ENCODE assay signal across 20 cellular contexts in genomic region chr9:33255006-33255405, GRCh38. TPM values are rescaled to one million over a fixed set of nuclear protein-coding genes. Genes with fewer than 3 reads are reported as not detected.
DNase-seq lines count a peak whose midpoint lies in the region; ATAC-seq, FAIRE-seq and TF ChIP-seq lines count a peak whose summit lies in the region.
"Had no signal": no experiment of that assay in that cellular context is flagged by ENCODE, and none has a peak within 500 bp of the region (broad histone marks: within the 10 kb centered on the region; RNA-seq: fewer than 3 reads in every experiment).

No MANE protein-coding gene starts in this region.

- no peaks in the 10 kb centered on the region for H3K4me1 ChIP-seq in HepG2 (ENCODE audit: insufficient read depth, low read length)
- no peaks in the 10 kb centered on the region for H3K4me1 ChIP-seq in trophoblast cell (ENCODE audit: control insufficient read depth in 1 of 2, insufficient read depth in 2 of 2, low read length in 2 of 2)
- H3K4me1 ChIP-seq: BE2C had no signal

- peak overlapping the region; percentile 1 for H4K91ac ChIP-seq in trophoblast cell (ENCODE audit: low read depth, low read length)

- H3K36me3 ChIP-seq in HepG2 (replicated peaks in 1 of 2; ENCODE audit: control insufficient read depth in 1 of 2, insufficient read depth in 2 of 2, low read length in 2 of 2): peaks cover 35 to 71% of the 10 kb centered on the region in 2 experiments
- peaks cover 16 to 46% of the 10 kb centered on the region in 2 experiments for H3K36me3 ChIP-seq in trophoblast cell (ENCODE audit: control insufficient read depth in 1 of 2, insufficient read depth in 2 of 2, low read length in 2 of 2)
- H3K36me3 ChIP-seq in brain microvascular endothelial cell (replicated peaks): peaks cover 52% of the 10 kb centered on the region

- H3K4me3 ChIP-seq in HepG2 (replicated peaks in 1 of 3; ENCODE audit: insufficient read depth in 1 of 3, low read depth in 2 of 3, low read length in 3 of 3) (no peak overlapping the region), trophoblast cell (ENCODE audit: low read depth, low read length) (no peak overlapping the region), brain microvascular endothelial cell (ENCODE audit: low read depth, low read length) (no peak overlapping the region)
- H3K4me3 ChIP-seq: GM23338 had no signal

- H3K18ac ChIP-seq in trophoblast cell (ENCODE audit: low read length): no peak overlapping the region

- no peak for TF ChIP-seq RAD21 in HepG2 (CRISPR knock-in tag; IDR thresholded peaks at IDR 0.05)

- in situ Hi-C loops in HepG2 (cut with HindIII; ENCODE audit: extremely low pct_ligation_motif_present, low pct_unique_long_range_greater_than_20kb): no loop called here
- in situ Hi-C loops in brain microvascular endothelial cell (cut with HindIII; ENCODE audit: low pct_ligation_motif_present, low sequenced_read_pairs): no loop called here

- H3K27ac ChIP-seq in HepG2 (ENCODE audit: extremely low read length, insufficient read depth, low read length) (no peak overlapping the region), trophoblast cell (ENCODE audit: low read depth, low read length) (no peak overlapping the region), brain microvascular endothelial cell (no peak overlapping the region)

- no peak for DNase-seq in activated naive CD8-positive, alpha-beta T cell treated with anti-CD3 and anti-CD28 coated beads, Interleukin-2, amount 10 ng/mL, durations not matched to agents 7 days and 5 days
- no peak for DNase-seq in activated naive CD8-positive, alpha-beta T cell treated with anti-CD3 and anti-CD28 coated beads for 36 hours
- no peak for DNase-seq in HepG2 (ENCODE audit: low spot score)
- DNase-seq in trophoblast cell: peak; percentile 61 to 75
- no peak for DNase-seq in brain microvascular endothelial cell
- DNase-seq: BE2C; C1 segment of cervical spinal cord; CD4-positive, alpha-beta T cell; DMS153; DMS79; GF-D8; HCEC 1CT; HFFc6 had no signal

- no peaks in the 10 kb centered on the region; the same call in 1 of the 2 replicates for H4K20me1 ChIP-seq in HepG2 (ENCODE audit: insufficient read depth, low read length)

- H2AFZ ChIP-seq in HepG2 (ENCODE audit: low read length) (no peak overlapping the region), trophoblast cell (ENCODE audit: insufficient read depth, low read length, poor library complexity) (no peak overlapping the region)
- H2AFZ ChIP-seq: GM23338 had no signal

- H3K79me2 ChIP-seq in HepG2 (ENCODE audit: insufficient read depth, low read length): no peaks in the 10 kb centered on the region
- H3K79me2 ChIP-seq in trophoblast cell (ENCODE audit: control insufficient read depth, insufficient read depth, low read length, poor library complexity): peaks cover 2% of the 10 kb centered on the region

- H4K12ac ChIP-seq in trophoblast cell (ENCODE audit: low read depth, low read length): no peak overlapping the region

- WGBS in HepG2 (ENCODE audit: low lambda C conversion rate): 93% methylated on average over 7 of the region's 8 CpGs
- WGBS in trophoblast cell (ENCODE audit: extremely low coverage, insufficient coverage, insufficient read length): no CpG with 5 or more reads among the region's 8 CpGs

- H3K4me2 ChIP-seq in HepG2 (ENCODE audit: low read depth, low read length) (no peak overlapping the region), trophoblast cell (ENCODE audit: low read length) (no peak overlapping the region)
- H3K4me2 ChIP-seq: GM23338 had no signal

- H3K9me3 Mint-ChIP-seq in activated naive CD8-positive, alpha-beta T cell treated with anti-CD3 and anti-CD28 coated beads, Interleukin-2, amount 10 ng/mL, durations not matched to agents 7 days and 5 days: no peaks in the 10 kb centered on the region
- no peaks in the 10 kb centered on the region for H3K9me3 Mint-ChIP-seq in activated naive CD8-positive, alpha-beta T cell treated with anti-CD3 and anti-CD28 coated beads for 36 hours
- H3K9me3 Mint-ChIP-seq: CD4-positive, alpha-beta T cell; GM23338; HFFc6; IgD-negative memory B cell had no signal

- no peak overlapping the region for H3K9ac ChIP-seq in HepG2 (ENCODE audit: insufficient read depth, low read depth, low read length)
- H3K9ac ChIP-seq in trophoblast cell (ENCODE audit: low read length): no peak overlapping the region

- H3K4me1 Mint-ChIP-seq in activated naive CD8-positive, alpha-beta T cell treated with anti-CD3 and anti-CD28 coated beads, Interleukin-2, amount 10 ng/mL, durations not matched to agents 7 days and 5 days: peaks cover 8% of the 10 kb centered on the region
- peaks cover 6% of the 10 kb centered on the region for H3K4me1 Mint-ChIP-seq in activated naive CD8-positive, alpha-beta T cell treated with anti-CD3 and anti-CD28 coated beads for 36 hours
- H3K4me1 Mint-ChIP-seq: GM23338 had no signal

- H2AK5ac ChIP-seq in trophoblast cell (ENCODE audit: low read length): no peak overlapping the region

- TF ChIP-seq CTCF in HepG2 (CRISPR knock-in tag; IDR thresholded peaks at IDR 0.05): no peak
- TF ChIP-seq CTCF in brain microvascular endothelial cell (IDR thresholded peaks at IDR 0.05; ENCODE audit: low read depth, low read length, missing control alignments): no peak

- H3K27ac Mint-ChIP-seq in activated naive CD8-positive, alpha-beta T cell treated with anti-CD3 and anti-CD28 coated beads, Interleukin-2, amount 10 ng/mL, durations not matched to agents 7 days and 5 days: peak overlapping the region; percentile 41
- no peak overlapping the region for H3K27ac Mint-ChIP-seq in activated naive CD8-positive, alpha-beta T cell treated with anti-CD3 and anti-CD28 coated beads for 36 hours
- H3K27ac Mint-ChIP-seq: CD4-positive, alpha-beta T cell; GM23338; HFFc6 had no signal

- POLR2A ChIA-PET in activated naive CD8-positive, alpha-beta T cell treated with anti-CD3 and anti-CD28 coated beads, Interleukin-2, amount 10 ng/mL, durations not matched to agents 7 days and 5 days (lab: Charles Lee): interaction anchor here (0.7 kb wide), 1 partner anchor 31 kb away, joined by 3 read pairs; no protein-coding TSS in a partner anchor
- POLR2A ChIA-PET in HepG2 (lab: Yijun Ruan, JAX): no interaction called here

- no peak overlapping the region for H3K4ac ChIP-seq in trophoblast cell (ENCODE audit: low read depth, low read length)

- no peak overlapping the region for H2BK120ac ChIP-seq in trophoblast cell (ENCODE audit: insufficient read depth, low read length, poor library complexity)

- H3K4me3 Mint-ChIP-seq in activated naive CD8-positive, alpha-beta T cell treated with anti-CD3 and anti-CD28 coated beads, Interleukin-2, amount 10 ng/mL, durations not matched to agents 7 days and 5 days: no peak overlapping the region
- no peak overlapping the region for H3K4me3 Mint-ChIP-seq in activated naive CD8-positive, alpha-beta T cell treated with anti-CD3 and anti-CD28 coated beads for 36 hours
- H3K4me3 Mint-ChIP-seq: CD4-positive, alpha-beta T cell; GM23338; HFFc6 had no signal

- H3K27me3 ChIP-seq in HepG2 (ENCODE audit: control insufficient read depth in 1 of 2, insufficient read depth in 2 of 2, low read length in 2 of 2): no peaks in the 10 kb centered on the region
- H3K27me3 ChIP-seq in trophoblast cell (ENCODE audit: insufficient read depth, low read length): no peaks in the 10 kb centered on the region
- H3K27me3 ChIP-seq in brain microvascular endothelial cell (replicated peaks): no peaks in the 10 kb centered on the region
- H3K27me3 ChIP-seq: BE2C had no signal

- no TSS peak for BruUV-seq in HepG2 (replicated peaks; lab: Mats Ljungman, UMichigan)

- H2BK12ac ChIP-seq in trophoblast cell (ENCODE audit: low read length): no peak overlapping the region

- ATAC-seq in activated naive CD8-positive, alpha-beta T cell treated with anti-CD3 and anti-CD28 coated beads, Interleukin-2, amount 10 ng/mL, durations not matched to agents 7 days and 5 days (ENCODE audit: low read depth): no peak
- no peak for ATAC-seq in HepG2
- ATAC-seq in HG03521 (IDR thresholded peaks at IDR 0.05; ENCODE audit: unreplicated experiment): no peak
- ATAC-seq: GM23338 had no signal

- no peak for TF ChIP-seq EP300 in HepG2 (IDR thresholded peaks at IDR 0.05; ENCODE audit: low read depth in 2 of 2, low read length in 2 of 2)
- no peak for TF ChIP-seq EP300 in HepG2 (CRISPR knock-in tag; IDR thresholded peaks at IDR 0.05; ENCODE audit: borderline replicate concordance)

- no peak overlapping the region for H3K23ac ChIP-seq in trophoblast cell (ENCODE audit: low read length)

- no peaks in the 10 kb centered on the region for H3K9me3 ChIP-seq in HepG2 (ENCODE audit: low read length)
- peaks cover 3% of the 10 kb centered on the region for H3K9me3 ChIP-seq in trophoblast cell (ENCODE audit: insufficient read depth, low read depth, low read length)
- H3K9me3 ChIP-seq: BE2C had no signal

- H3K79me1 ChIP-seq in trophoblast cell (ENCODE audit: low read length): no peaks in the 10 kb centered on the region

- H3K36me3 Mint-ChIP-seq in activated naive CD8-positive, alpha-beta T cell treated with anti-CD3 and anti-CD28 coated beads, Interleukin-2, amount 10 ng/mL, durations not matched to agents 7 days and 5 days: peaks cover 36% of the 10 kb centered on the region
- peaks cover 44% of the 10 kb centered on the region for H3K36me3 Mint-ChIP-seq in activated naive CD8-positive, alpha-beta T cell treated with anti-CD3 and anti-CD28 coated beads for 36 hours

- no peaks in the 10 kb centered on the region for H3K27me3 Mint-ChIP-seq in activated naive CD8-positive, alpha-beta T cell treated with anti-CD3 and anti-CD28 coated beads, Interleukin-2, amount 10 ng/mL, durations not matched to agents 7 days and 5 days
- no peaks in the 10 kb centered on the region for H3K27me3 Mint-ChIP-seq in activated naive CD8-positive, alpha-beta T cell treated with anti-CD3 and anti-CD28 coated beads for 36 hours
- H3K27me3 Mint-ChIP-seq: CD4-positive, alpha-beta T cell; IgD-negative memory B cell had no signal

- H2BK5ac ChIP-seq in trophoblast cell (ENCODE audit: low read depth, low read length, poor library complexity): no peak overlapping the region

- CTCF ChIA-PET in HepG2 (lab: Yijun Ruan, JAX; ENCODE audit: low intra/inter-chr PET ratio, low total read pairs): no interaction called here

- no peak for FAIRE-seq in HepG2 (lab: Jason Lieb, UNC)
- FAIRE-seq: H54, HTR-8/SVneo had no signal

- H3K14ac ChIP-seq in trophoblast cell (ENCODE audit: low read length): no peak overlapping the region

- intact Hi-C loops in HepG2 (cut with micrococcal nuclease; ENCODE audit: unreplicated experiment): no loop called here

- TF ChIP-seq POLR2A in HepG2 (IDR thresholded peaks at IDR 0.05; ENCODE audit: insufficient read depth in 1 of 2, low read depth in 2 of 2, low read length in 2 of 2): no peak

- H4K8ac ChIP-seq in trophoblast cell (ENCODE audit: low read depth, low read length): no peak overlapping the region

RNA-seq across cellular contexts. Expression of gene BAG1, which starts 9.5 kb away (rescaled TPM):
- 10 to 100 TPM; 63.8 to 73.2 TPM for total RNA-seq in activated naive CD8-positive, alpha-beta T cell treated with anti-CD3 and anti-CD28 coated beads, Interleukin-2, amount 10 ng/mL, durations not matched to agents 7 days and 5 days
- total RNA-seq in activated naive CD8-positive, alpha-beta T cell treated with anti-CD3 and anti-CD28 coated beads for 36 hours: 10 to 100 TPM; 87.2 to 90.9 TPM
- total RNA-seq in HepG2 (2016; rRNA removed; fragmentation: Illumina TruSeq; extraction: Trizol): 52.8 and 59.5 TPM in 2 replicates
- 111 and 114 TPM in 2 replicates for total RNA-seq in HepG2 (2016; cell fraction: cytosol; rRNA removed; fragmentation: Illumina TruSeq; extraction: Trizol; ENCODE audit: low read depth)
- 50.3 and 56.5 TPM in 2 replicates for total RNA-seq in HepG2 (2016; cell fraction: insoluble cytoplasmic fraction; rRNA removed; fragmentation: Illumina TruSeq; extraction: Trizol)
- 127 and 134 TPM in 2 replicates for total RNA-seq in HepG2 (2016; cell fraction: membrane; rRNA removed; fragmentation: Illumina TruSeq; extraction: Trizol)
- 33.0 and 33.1 TPM in 2 replicates for total RNA-seq in HepG2 (2016; cell fraction: nucleus; rRNA removed; fragmentation: Illumina TruSeq; extraction: Trizol)
- 18.7 and 23.1 TPM in 2 replicates for polyA plus RNA-seq in HepG2 (2011; rRNA removed)
- polyA plus RNA-seq in HepG2 (2011; cell fraction: cytosol; rRNA removed): 23.7 and 26.0 TPM in 2 replicates
- 13.1 and 14.7 TPM in 2 replicates for polyA plus RNA-seq in HepG2 (2011; cell fraction: nucleus; rRNA removed)
- polyA plus RNA-seq in HepG2 (2012): 30.4 and 36.9 TPM in 2 replicates
- polyA plus RNA-seq in HepG2 (2016; cell fraction: cytosol; fragmentation: Illumina TruSeq; extraction: Trizol; ENCODE audit: low read depth): 196 and 200 TPM in 2 replicates
- 70.3 and 80.5 TPM in 2 replicates for polyA plus RNA-seq in HepG2 (2016; cell fraction: insoluble cytoplasmic fraction; fragmentation: Illumina TruSeq; extraction: Trizol; ENCODE audit: low read depth)
- 164 and 169 TPM in 2 replicates for polyA plus RNA-seq in HepG2 (2016; cell fraction: membrane; fragmentation: Illumina TruSeq; extraction: Trizol; ENCODE audit: low read depth)
- 55.3 and 55.6 TPM in 2 replicates for polyA plus RNA-seq in HepG2 (2016; cell fraction: nucleus; fragmentation: Illumina TruSeq; extraction: Trizol; ENCODE audit: insufficient read depth, low read depth)
- 10.8 and 102 TPM in 2 replicates for polyA minus RNA-seq in HepG2 (2011; rRNA and poly(A)+ RNA removed; ENCODE audit: low replicate concordance)
- 7.8 and 10.2 TPM in 2 replicates for polyA minus RNA-seq in HepG2 (2011; cell fraction: cytosol; rRNA and poly(A)+ RNA removed)
- 36.7 and 43.0 TPM in 2 replicates for polyA minus RNA-seq in HepG2 (2011; cell fraction: nucleus; rRNA and poly(A)+ RNA removed)
- 35.5 and 36.7 TPM in 2 replicates for polyA plus RNA-seq in trophoblast cell (2013)

RNA-seq across cellular contexts. Expression of gene CHMP5, which starts 9.8 kb away (rescaled TPM):
- total RNA-seq in activated naive CD8-positive, alpha-beta T cell treated with anti-CD3 and anti-CD28 coated beads, Interleukin-2, amount 10 ng/mL, durations not matched to agents 7 days and 5 days: 10 to 100 TPM; 96.1 to 97.1 TPM
- 10 to 100 TPM; 73.9 to 75.4 TPM for total RNA-seq in activated naive CD8-positive, alpha-beta T cell treated with anti-CD3 and anti-CD28 coated beads for 36 hours
- 57.3 and 91.4 TPM in 2 replicates for total RNA-seq in HepG2 (2016; rRNA removed; fragmentation: Illumina TruSeq; extraction: Trizol)
- 15.4 and 16.1 TPM in 2 replicates for total RNA-seq in HepG2 (2016; cell fraction: cytosol; rRNA removed; fragmentation: Illumina TruSeq; extraction: Trizol; ENCODE audit: low read depth)
- total RNA-seq in HepG2 (2016; cell fraction: insoluble cytoplasmic fraction; rRNA removed; fragmentation: Illumina TruSeq; extraction: Trizol): 59.1 and 93.1 TPM in 2 replicates
- 15.5 and 22.5 TPM in 2 replicates for total RNA-seq in HepG2 (2016; cell fraction: membrane; rRNA removed; fragmentation: Illumina TruSeq; extraction: Trizol)
- total RNA-seq in HepG2 (2016; cell fraction: nucleus; rRNA removed; fragmentation: Illumina TruSeq; extraction: Trizol): 19.9 and 22.9 TPM in 2 replicates
- polyA plus RNA-seq in HepG2 (2011; rRNA removed): 36.1 and 46.0 TPM in 2 replicates
- 25.0 and 39.0 TPM in 2 replicates for polyA plus RNA-seq in HepG2 (2011; cell fraction: cytosol; rRNA removed)
- polyA plus RNA-seq in HepG2 (2011; cell fraction: nucleus; rRNA removed): 9.7 and 13.5 TPM in 2 replicates
- polyA plus RNA-seq in HepG2 (2012): 60.6 and 62.8 TPM in 2 replicates
- polyA plus RNA-seq in HepG2 (2016; cell fraction: cytosol; fragmentation: Illumina TruSeq; extraction: Trizol; ENCODE audit: low read depth): 9.9 and 11.6 TPM in 2 replicates
- 88.3 and 97.0 TPM in 2 replicates for polyA plus RNA-seq in HepG2 (2016; cell fraction: insoluble cytoplasmic fraction; fragmentation: Illumina TruSeq; extraction: Trizol; ENCODE audit: low read depth)
- polyA plus RNA-seq in HepG2 (2016; cell fraction: membrane; fragmentation: Illumina TruSeq; extraction: Trizol; ENCODE audit: low read depth): 13.7 and 14.0 TPM in 2 replicates
- polyA plus RNA-seq in HepG2 (2016; cell fraction: nucleus; fragmentation: Illumina TruSeq; extraction: Trizol; ENCODE audit: insufficient read depth, low read depth): 41.6 and 43.1 TPM in 2 replicates
- 7.0 and 11.9 TPM in 2 replicates for polyA minus RNA-seq in HepG2 (2011; rRNA and poly(A)+ RNA removed; ENCODE audit: low replicate concordance)
- 18.4 and 18.5 TPM in 2 replicates for polyA minus RNA-seq in HepG2 (2011; cell fraction: cytosol; rRNA and poly(A)+ RNA removed)
- 13.6 and 14.7 TPM in 2 replicates for polyA minus RNA-seq in HepG2 (2011; cell fraction: nucleus; rRNA and poly(A)+ RNA removed)
- 71.0 and 71.8 TPM in 2 replicates for polyA plus RNA-seq in trophoblast cell (2013)

RNA-seq across cellular contexts. Expression of gene SPINK4, which starts 15.0 kb away (rescaled TPM):
- total RNA-seq in activated naive CD8-positive, alpha-beta T cell treated with anti-CD3 and anti-CD28 coated beads, Interleukin-2, amount 10 ng/mL, durations not matched to agents 7 days and 5 days: not detected
- not detected for total RNA-seq in activated naive CD8-positive, alpha-beta T cell treated with anti-CD3 and anti-CD28 coated beads for 36 hours
- total RNA-seq in HepG2 (2016; rRNA removed; fragmentation: Illumina TruSeq; extraction: Trizol): 0.53 and 0.98 TPM in 2 replicates
- not detected in 2 replicates for total RNA-seq in HepG2 (2016; cell fraction: cytosol; rRNA removed; fragmentation: Illumina TruSeq; extraction: Trizol; ENCODE audit: low read depth)
- total RNA-seq in HepG2 (2016; cell fraction: insoluble cytoplasmic fraction; rRNA removed; fragmentation: Illumina TruSeq; extraction: Trizol): 0.41 TPM in 1 of 2 replicates, not detected in the other
- 0.65 TPM in 1 of 2 replicates, not detected in the other for total RNA-seq in HepG2 (2016; cell fraction: membrane; rRNA removed; fragmentation: Illumina TruSeq; extraction: Trizol)
- not detected in 2 replicates for total RNA-seq in HepG2 (2016; cell fraction: nucleus; rRNA removed; fragmentation: Illumina TruSeq; extraction: Trizol)
- 2.0 and 3.4 TPM in 2 replicates for polyA plus RNA-seq in HepG2 (2011; rRNA removed)
- polyA plus RNA-seq in HepG2 (2011; cell fraction: cytosol; rRNA removed): 3.7 and 4.0 TPM in 2 replicates
- polyA plus RNA-seq in HepG2 (2011; cell fraction: nucleus; rRNA removed): 1.3 TPM in 1 of 2 replicates, not detected in the other
- 0.72 TPM in 1 of 2 replicates, not detected in the other for polyA plus RNA-seq in HepG2 (2012)
- polyA plus RNA-seq in HepG2 (2016; cell fraction: cytosol; fragmentation: Illumina TruSeq; extraction: Trizol; ENCODE audit: low read depth): not detected in 2 replicates
- not detected in 2 replicates for polyA plus RNA-seq in HepG2 (2016; cell fraction: insoluble cytoplasmic fraction; fragmentation: Illumina TruSeq; extraction: Trizol; ENCODE audit: low read depth)
- polyA plus RNA-seq in HepG2 (2016; cell fraction: membrane; fragmentation: Illumina TruSeq; extraction: Trizol; ENCODE audit: low read depth): not detected in 2 replicates
- polyA plus RNA-seq in HepG2 (2016; cell fraction: nucleus; fragmentation: Illumina TruSeq; extraction: Trizol; ENCODE audit: insufficient read depth, low read depth): not detected in 2 replicates
- 1.7 and 183 TPM in 2 replicates for polyA minus RNA-seq in HepG2 (2011; rRNA and poly(A)+ RNA removed; ENCODE audit: low replicate concordance)
- polyA minus RNA-seq in HepG2 (2011; cell fraction: cytosol; rRNA and poly(A)+ RNA removed): 7.4 TPM in 2 replicates
- polyA minus RNA-seq in HepG2 (2011; cell fraction: nucleus; rRNA and poly(A)+ RNA removed): 4.6 TPM in 1 of 2 replicates, not detected in the other
- not detected in 2 replicates for polyA plus RNA-seq in trophoblast cell (2013)
- total RNA-seq: A172; CD4-positive, alpha-beta T cell; Daoy; GM23338; HFFc6 had no signal
- polyA plus RNA-seq: GM23338, IgD-negative memory B cell had no signal

RNA-seq across cellular contexts. Expression of gene NFX1, which starts 35.3 kb away (rescaled TPM):
- 10 to 100 TPM; 47.4 to 48.2 TPM for total RNA-seq in activated naive CD8-positive, alpha-beta T cell treated with anti-CD3 and anti-CD28 coated beads, Interleukin-2, amount 10 ng/mL, durations not matched to agents 7 days and 5 days
- total RNA-seq in activated naive CD8-positive, alpha-beta T cell treated with anti-CD3 and anti-CD28 coated beads for 36 hours: 10 to 100 TPM; 38.9 to 40.8 TPM
- total RNA-seq in HepG2 (2016; rRNA removed; fragmentation: Illumina TruSeq; extraction: Trizol): 27.5 and 29.6 TPM in 2 replicates
- 10.0 and 10.5 TPM in 2 replicates for total RNA-seq in HepG2 (2016; cell fraction: cytosol; rRNA removed; fragmentation: Illumina TruSeq; extraction: Trizol; ENCODE audit: low read depth)
- 25.5 and 27.2 TPM in 2 replicates for total RNA-seq in HepG2 (2016; cell fraction: insoluble cytoplasmic fraction; rRNA removed; fragmentation: Illumina TruSeq; extraction: Trizol)
- 15.3 and 17.9 TPM in 2 replicates for total RNA-seq in HepG2 (2016; cell fraction: membrane; rRNA removed; fragmentation: Illumina TruSeq; extraction: Trizol)
- total RNA-seq in HepG2 (2016; cell fraction: nucleus; rRNA removed; fragmentation: Illumina TruSeq; extraction: Trizol): 28.0 and 32.9 TPM in 2 replicates
- polyA plus RNA-seq in HepG2 (2011; rRNA removed): 23.5 and 23.9 TPM in 2 replicates
- polyA plus RNA-seq in HepG2 (2011; cell fraction: cytosol; rRNA removed): 17.8 and 22.5 TPM in 2 replicates
- polyA plus RNA-seq in HepG2 (2011; cell fraction: nucleus; rRNA removed): 30.9 and 38.3 TPM in 2 replicates
- 22.1 and 22.8 TPM in 2 replicates for polyA plus RNA-seq in HepG2 (2012)
- polyA plus RNA-seq in HepG2 (2016; cell fraction: cytosol; fragmentation: Illumina TruSeq; extraction: Trizol; ENCODE audit: low read depth): 1.9 and 2.3 TPM in 2 replicates
- polyA plus RNA-seq in HepG2 (2016; cell fraction: insoluble cytoplasmic fraction; fragmentation: Illumina TruSeq; extraction: Trizol; ENCODE audit: low read depth): 23.0 and 24.3 TPM in 2 replicates
- polyA plus RNA-seq in HepG2 (2016; cell fraction: membrane; fragmentation: Illumina TruSeq; extraction: Trizol; ENCODE audit: low read depth): 4.3 and 5.1 TPM in 2 replicates
- polyA plus RNA-seq in HepG2 (2016; cell fraction: nucleus; fragmentation: Illumina TruSeq; extraction: Trizol; ENCODE audit: insufficient read depth, low read depth): 41.8 and 48.6 TPM in 2 replicates
- 62.5 and 108 TPM in 2 replicates for polyA minus RNA-seq in HepG2 (2011; rRNA and poly(A)+ RNA removed; ENCODE audit: low replicate concordance)
- 20.5 and 21.0 TPM in 2 replicates for polyA minus RNA-seq in HepG2 (2011; cell fraction: cytosol; rRNA and poly(A)+ RNA removed)
- polyA minus RNA-seq in HepG2 (2011; cell fraction: nucleus; rRNA and poly(A)+ RNA removed): 43.5 and 59.6 TPM in 2 replicates
- polyA plus RNA-seq in trophoblast cell (2013): 18.2 and 18.8 TPM in 2 replicates

Comparison
In these comparisons a context has a peak if more than half of its experiments do, and no peak if none do; other contexts are left out.
1. DNase-seq: peak in trophoblast cell (2 of 2); none in activated naive CD8-positive, alpha-beta T cell treated with anti-CD3 and anti-CD28 coated beads, Interleukin-2, amount 10 ng/mL, durations not matched to agents 7 days and 5 days (single experiment), activated naive CD8-positive, alpha-beta T cell treated with anti-CD3 and anti-CD28 coated beads for 36 hours (single experiment), HepG2 (single experiment) and brain microvascular endothelial cell (single experiment).